ENCODE assay signal across 1 cellular context in genomic region chr22:42090596-42091445, GRCh38.
TF ChIP-seq lines count a peak whose summit lies in the region.

Gene NDUFA6 (minus strand): TSS chr22:42090772. CDS start chr22:42090744, 28 bp downstream.

TF ChIP-seq in H1, 55 proteins besides CTCF, POLR2A, EP300 and RAD21 (continued from another document):
- no peak for TF ChIP-seq CEBPB (IDR thresholded peaks at IDR 0.05; ENCODE audit: low read depth, low read length)
- peak; percentile 58; the same call in 1 of the 2 replicates for TF ChIP-seq E2F6 (IDR thresholded peaks at IDR 0.05)
- TF ChIP-seq CHD1 (IDR thresholded peaks at IDR 0.05; ENCODE audit: low read depth, low read length): no peak
- TF ChIP-seq TAF7 (optimal IDR thresholded peaks at IDR 0.05; ENCODE audit: borderline replicate concordance, low read depth, low read length): peak; percentile 63
- no peak for TF ChIP-seq SUZ12 (IDR thresholded peaks at IDR 0.05; ENCODE audit: low read length)
- no peak for TF ChIP-seq KDM1A (IDR thresholded peaks at IDR 0.05; ENCODE audit: borderline replicate concordance, low read length)
- TF ChIP-seq GTF2F1 (IDR thresholded peaks at IDR 0.05; ENCODE audit: borderline replicate concordance, low read depth, low read length): no peak; the same call in 1 of the 2 replicates
- no peak for TF ChIP-seq POU5F1 (IDR thresholded peaks at IDR 0.05; ENCODE audit: low read depth, low read length)
- TF ChIP-seq SIX5 (IDR thresholded peaks at IDR 0.05; ENCODE audit: low read depth, low read length): no peak
- 0 out of 2 replicates have a peak, but pooled peaks have one; percentile 17 for TF ChIP-seq SRF (IDR thresholded peaks at IDR 0.05; ENCODE audit: low read depth, low read length)
- no peak; the same call in 1 of the 2 replicates for TF ChIP-seq BRCA1 (IDR thresholded peaks at IDR 0.05; ENCODE audit: low read depth, low read length)
- TF ChIP-seq TCF12 (IDR thresholded peaks at IDR 0.05; ENCODE audit: low read depth, low read length): peak; percentile 68; the same call in 1 of the 2 replicates
- TF ChIP-seq ATF3 (IDR thresholded peaks at IDR 0.05; ENCODE audit: insufficient read depth, low read depth, low read length): peak; percentile 46; the same call in 1 of the 2 replicates
- TF ChIP-seq RXRA (IDR thresholded peaks at IDR 0.05; ENCODE audit: insufficient read depth, low read depth, low read length): 0 out of 2 replicates have a peak, but pooled peaks have one; percentile 37
- TF ChIP-seq SIN3A (conservative IDR thresholded peaks at IDR 0.05 in 1 of 2, IDR thresholded peaks at IDR 0.05 in 1 of 2; ENCODE audit: low read depth in 1 of 2, low read length in 2 of 2): peak; percentile 34 to 60; a peak in 2 of 4 replicates
- no peak for TF ChIP-seq JUN (IDR thresholded peaks at IDR 0.05; ENCODE audit: low read depth, low read length)
- peak; percentile 94 for TF ChIP-seq YY1 (IDR thresholded peaks at IDR 0.05; ENCODE audit: low read depth, low read length)
- TF ChIP-seq USF2 (IDR thresholded peaks at IDR 0.05; ENCODE audit: low read length): no peak
- TF ChIP-seq CHD2 (IDR thresholded peaks at IDR 0.05; ENCODE audit: low read length): peak; percentile 61; the same call in 1 of the 2 replicates
- TF ChIP-seq POLR2AphosphoS5 (IDR thresholded peaks at IDR 0.05; ENCODE audit: low read depth, low read length): peak; percentile 82
- no peak; the same call in 1 of the 2 replicates for TF ChIP-seq MAFK (IDR thresholded peaks at IDR 0.05; ENCODE audit: low read depth, low read length)
- TF ChIP-seq JUND (IDR thresholded peaks at IDR 0.05; ENCODE audit: low read length): no peak
- no peak for TF ChIP-seq GABPA (IDR thresholded peaks at IDR 0.05; ENCODE audit: borderline replicate concordance, insufficient read depth, low read length)
- no peak for TF ChIP-seq CHD7 (IDR thresholded peaks at IDR 0.05; ENCODE audit: insufficient replicate concordance, low read length)
- TF ChIP-seq HDAC6 (IDR thresholded peaks at IDR 0.05; ENCODE audit: low read depth, low read length): no peak
- peak; percentile 79 for TF ChIP-seq MAX (IDR thresholded peaks at IDR 0.05)
- peak; percentile 85; the same call in 1 of the 2 replicates for TF ChIP-seq SP1 (IDR thresholded peaks at IDR 0.05; ENCODE audit: low read depth, low read length)
- TF ChIP-seq CTBP2 (IDR thresholded peaks at IDR 0.05; ENCODE audit: borderline replicate concordance, insufficient read depth, insufficient read length, low read length): peak; percentile 33
- peak; percentile 90 for TF ChIP-seq ASH2L (IDR thresholded peaks at IDR 0.05; ENCODE audit: low read length)
- no peak for TF ChIP-seq RFX5 (IDR thresholded peaks at IDR 0.05; ENCODE audit: borderline replicate concordance, low read depth, low read length)
- TF ChIP-seq NRF1 (IDR thresholded peaks at IDR 0.05; ENCODE audit: low read depth, low read length): peak; percentile 98
- TF ChIP-seq TAF1 (IDR thresholded peaks at IDR 0.05; ENCODE audit: low read depth, low read length): peak; percentile 89
- TF ChIP-seq EZH2 (IDR thresholded peaks at IDR 0.05; ENCODE audit: low read depth, low read length, severe bottlenecking): no peak
- TF ChIP-seq CBX8 (IDR thresholded peaks at IDR 0.05; ENCODE audit: borderline replicate concordance, low read depth, low read length): no peak
- no peak for TF ChIP-seq ATF2 (IDR thresholded peaks at IDR 0.05; ENCODE audit: low read length)
- TF ChIP-seq EGR1 (IDR thresholded peaks at IDR 0.05; ENCODE audit: borderline replicate concordance, low read depth, low read length): 0 out of 2 replicates have a peak, but pooled peaks have one; percentile 14
- peak; percentile 35 for TF ChIP-seq KDM4A (IDR thresholded peaks at IDR 0.05; ENCODE audit: low read depth, low read length, severe bottlenecking)
- TF ChIP-seq HDAC2 (IDR thresholded peaks at IDR 0.05; ENCODE audit: borderline replicate concordance in 1 of 2, low read depth in 2 of 2, low read length in 2 of 2): no peak
- TF ChIP-seq CBX5 (IDR thresholded peaks at IDR 0.05; ENCODE audit: low read depth, low read length): no peak
- TF ChIP-seq TBP (IDR thresholded peaks at IDR 0.05; ENCODE audit: low read depth, low read length): peak; percentile 85
- no peak for TF ChIP-seq BACH1 (IDR thresholded peaks at IDR 0.05; ENCODE audit: low read length)
- no peak for TF ChIP-seq BCL11A (IDR thresholded peaks at IDR 0.05; ENCODE audit: low read depth in 2 of 2, low read length in 2 of 2)
- TF ChIP-seq RNF2 (IDR thresholded peaks at IDR 0.05; ENCODE audit: borderline replicate concordance, low read depth, low read length, missing control alignments, poor library complexity, severe bottlenecking): no peak
- peak; percentile 10 for TF ChIP-seq NANOG (IDR thresholded peaks at IDR 0.05; ENCODE audit: insufficient read depth, low read depth, low read length, poor library complexity, severe bottlenecking)
- TF ChIP-seq CREB1 (IDR thresholded peaks at IDR 0.05): no peak; the same call in 1 of the 2 replicates
- no peak for TF ChIP-seq SIRT6 (IDR thresholded peaks at IDR 0.05; ENCODE audit: low read length)
- no peak for TF ChIP-seq ZNF274 (IDR thresholded peaks at IDR 0.05; ENCODE audit: borderline replicate concordance, extremely low read depth, low read length)
- no peak for TF ChIP-seq SAP30 (IDR thresholded peaks at IDR 0.05; ENCODE audit: insufficient read depth, insufficient replicate concordance, low read length)
- peak; percentile 84 for TF ChIP-seq RBBP5 (IDR thresholded peaks at IDR 0.05; ENCODE audit: borderline replicate concordance, low read depth, low read length)
- TF ChIP-seq TEAD4 (IDR thresholded peaks at IDR 0.05; ENCODE audit: low read depth, low read length): no peak
- TF ChIP-seq KDM5A (IDR thresholded peaks at IDR 0.05; ENCODE audit: low read length): no peak
- no peak for TF ChIP-seq FOSL1 (IDR thresholded peaks at IDR 0.05; ENCODE audit: insufficient read depth, low read depth, low read length)
- TF ChIP-seq SP4 (IDR thresholded peaks at IDR 0.05; ENCODE audit: low read length): no peak; the same call in 1 of the 2 replicates
